Comparison of ENCODE assay signal across 1 cellular context in genomic region chr14:102498005-102498677, GRCh38.
TF ChIP-seq lines count a peak whose summit lies in the region.

No MANE protein-coding gene starts in this region.

TF ChIP-seq in HCT116, 20 proteins besides CTCF, POLR2A, EP300 and RAD21 (continued from another document):
- TF ChIP-seq EGR1 (IDR thresholded peaks at IDR 0.05; ENCODE audit: low read depth) = no peak
- TF ChIP-seq MAX (IDR thresholded peaks at IDR 0.05) = no peak
- TF ChIP-seq SIN3A (IDR thresholded peaks at IDR 0.05; ENCODE audit: low read depth) = no peak
- no peak for TF ChIP-seq ATF3 (IDR thresholded peaks at IDR 0.05)
- TF ChIP-seq SRF (IDR thresholded peaks at IDR 0.05; ENCODE audit: low read depth) = no peak
- TF ChIP-seq TCF7L2 (IDR thresholded peaks at IDR 0.05; ENCODE audit: borderline replicate concordance, extremely low read depth, insufficient read depth, insufficient read length) = no peak
- no peak for TF ChIP-seq JUND (IDR thresholded peaks at IDR 0.05)
- no peak for TF ChIP-seq CBX3 (IDR thresholded peaks at IDR 0.05; ENCODE audit: low read depth)
- TF ChIP-seq FOSL1 (IDR thresholded peaks at IDR 0.05; ENCODE audit: low read depth) = no peak
- TF ChIP-seq EZH2 (IDR thresholded peaks at IDR 0.05) = no peak
- no peak for TF ChIP-seq ZBTB33 (IDR thresholded peaks at IDR 0.05; ENCODE audit: extremely low read depth, insufficient replicate concordance, low read length)
